Comparison of ENCODE assay signal across 8 cellular contexts in the genomic region with DNA sequence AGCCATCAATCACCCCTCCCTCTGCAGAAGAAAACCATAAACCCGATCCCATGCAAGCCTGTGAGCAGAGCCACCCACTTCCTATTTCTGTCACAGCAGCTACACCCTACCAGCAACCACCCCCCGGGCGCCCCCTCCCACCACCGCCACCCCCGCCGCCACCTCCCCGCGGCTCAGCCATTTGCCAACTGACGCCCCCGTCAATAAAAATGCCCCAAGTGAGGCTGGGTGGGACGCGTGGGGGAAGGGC. TPM values are rescaled to one million over a fixed set of nuclear protein-coding genes. Genes with fewer than 3 reads are reported as not detected.
DNase-seq lines count a peak whose midpoint lies in the region; ATAC-seq and TF ChIP-seq lines count a peak whose summit lies in the region.

No MANE protein-coding gene starts in this region.

- H3K9me3 Mint-ChIP-seq in CD8-positive, alpha-beta memory T cell: no peaks in the 10 kb centered on the region
- H3K9me3 Mint-ChIP-seq in activated T-cell treated with anti-CD3 and anti-CD28 coated beads, Interleukin-2, amount 50 U/mL, for 4 hours: no peaks in the 10 kb centered on the region

- H4K20me1 ChIP-seq in Karpas-422 (ENCODE audit: insufficient read depth, low read depth, low read length): peaks cover 8% of the 10 kb centered on the region

- no peaks in the 10 kb centered on the region for H3K27me3 ChIP-seq in CD8-positive, alpha-beta memory T cell (ENCODE audit: insufficient read depth, low read length, poor library complexity, severe bottlenecking)
- peaks cover 4% of the 10 kb centered on the region; the same call in 1 of the 2 replicates for H3K27me3 ChIP-seq in Karpas-422 (ENCODE audit: low read length)

- no peak for ATAC-seq in activated T-cell treated with anti-CD3 and anti-CD28 coated beads, Interleukin-2, amount 50 U/mL, for 4 hours

- H3K36me3 Mint-ChIP-seq in CD8-positive, alpha-beta memory T cell: peaks cover 0 to 16% (median 0%) of the 10 kb centered on the region in 3 donors
- no peaks in the 10 kb centered on the region for H3K36me3 Mint-ChIP-seq in activated T-cell treated with anti-CD3 and anti-CD28 coated beads, Interleukin-2, amount 50 U/mL, for 4 hours (ENCODE audit: insufficient read depth)

- DNase-seq in CD8-positive, alpha-beta memory T cell: peak; percentile 39 to 76 (median 63)
- no peak for DNase-seq in Karpas-422
- peak; percentile 39 for DNase-seq in activated T-cell treated with anti-CD3 and anti-CD28 coated beads, Interleukin-2, amount 50 U/mL, for 4 hours
- DNase-seq in fibroblast of villous mesenchyme (ENCODE audit: low read depth): no peak
- peak; percentile 21 for DNase-seq in putamen (ENCODE audit: low spot score)
- DNase-seq in RKO (ENCODE audit: low spot score): no peak
- no peak for DNase-seq in NCI-H82 treated with DMSO at 0.1 percent for 48 hours (lab: John Stamatoyannopoulos, UW; ENCODE audit: unreplicated experiment)
- DNase-seq in AG08396 (ENCODE audit: low spot score): no peak

- H3K27ac ChIP-seq in CD8-positive, alpha-beta memory T cell (ENCODE audit: low read depth, low read length): no peak overlapping the region
- H3K27ac ChIP-seq in Karpas-422 (ENCODE audit: low read length): no peak overlapping the region

- H3K27ac Mint-ChIP-seq in CD8-positive, alpha-beta memory T cell: peak overlapping the region in 7 of 8 donors; percentile 32 to 96 (median 86)

- POLR2A ChIA-PET in CD8-positive, alpha-beta memory T cell (lab: Charles Lee): interaction anchor here (0.6 to 3.9 kb wide), 8 partner anchors 12 to 410 kb away, joined by 3 to 21 read pairs (median 3); no protein-coding TSS in a partner anchor

- H3K4me3 ChIP-seq in CD8-positive, alpha-beta memory T cell (ENCODE audit: low read length): peak overlapping the region; percentile 45
- H3K4me3 ChIP-seq in Karpas-422 (ENCODE audit: low read length) (peak overlapping the region; percentile 93), fibroblast of villous mesenchyme (ENCODE audit: low read depth, low read length) (peak overlapping the region; percentile 86)

- H3K9ac ChIP-seq in Karpas-422 (ENCODE audit: low read length): peak overlapping the region; percentile 76

- TF ChIP-seq CTCF in fibroblast of villous mesenchyme (IDR thresholded peaks at IDR 0.05; ENCODE audit: insufficient read depth, low read depth, low read length): no peak

- CTCF ChIA-PET in CD8-positive, alpha-beta memory T cell (lab: Charles Lee): interaction anchor here (1.3 to 4.2 kb wide), 4 partner anchors 9 to 326 kb away, joined by 3 to 22 read pairs (median 6); no protein-coding TSS in a partner anchor

- H3K79me2 ChIP-seq in Karpas-422 (ENCODE audit: low read length): no peaks in the 10 kb centered on the region

- no peaks in the 10 kb centered on the region for H3K9me2 ChIP-seq in Karpas-422 (replicated peaks; ENCODE audit: insufficient read depth, low read length)

- H3K4me1 Mint-ChIP-seq in CD8-positive, alpha-beta memory T cell: peaks cover 46 to 57% (median 57%) of the 10 kb centered on the region in 3 donors
- H3K4me1 Mint-ChIP-seq in activated T-cell treated with anti-CD3 and anti-CD28 coated beads, Interleukin-2, amount 50 U/mL, for 4 hours (ENCODE audit: low read depth): peaks cover 44% of the 10 kb centered on the region

- peaks cover 0 to 3% of the 10 kb centered on the region in 2 donors for H3K27me3 Mint-ChIP-seq in CD8-positive, alpha-beta memory T cell
- H3K27me3 Mint-ChIP-seq in activated T-cell treated with anti-CD3 and anti-CD28 coated beads, Interleukin-2, amount 50 U/mL, for 4 hours (ENCODE audit: low read depth): peaks cover 15% of the 10 kb centered on the region

- H3K9me3 ChIP-seq in CD8-positive, alpha-beta memory T cell (ENCODE audit: low read length): no peaks in the 10 kb centered on the region
- no peaks in the 10 kb centered on the region for H3K9me3 ChIP-seq in Karpas-422 (ENCODE audit: low read length)

- peaks cover 26% of the 10 kb centered on the region for H3K4me1 ChIP-seq in CD8-positive, alpha-beta memory T cell (ENCODE audit: insufficient read depth, low read length)
- peaks cover 22% of the 10 kb centered on the region for H3K4me1 ChIP-seq in Karpas-422 (ENCODE audit: low read length)

- peak overlapping the region; percentile 91 to 99 (median 96) for H3K4me3 Mint-ChIP-seq in CD8-positive, alpha-beta memory T cell
- H3K4me3 Mint-ChIP-seq in activated T-cell treated with anti-CD3 and anti-CD28 coated beads, Interleukin-2, amount 50 U/mL, for 4 hours: peak overlapping the region; percentile 96

- peak overlapping the region; percentile 92 for H3K4me2 ChIP-seq in Karpas-422 (ENCODE audit: low read depth, low read length, poor library complexity, severe bottlenecking)

- H2AFZ ChIP-seq in Karpas-422 (ENCODE audit: low read length): peak overlapping the region; percentile 98; the same call in 1 of the 2 replicates

- H3K36me3 ChIP-seq in CD8-positive, alpha-beta memory T cell (ENCODE audit: insufficient read depth, low read length): no peaks in the 10 kb centered on the region
- no peaks in the 10 kb centered on the region for H3K36me3 ChIP-seq in Karpas-422 (ENCODE audit: insufficient read depth, low read length)

RNA-seq across cellular contexts. Expression of a gene that starts 1.1 kb away (rescaled TPM):
- 10 to 100 TPM; 30.0 to 30.7 TPM for total RNA-seq in CD8-positive, alpha-beta memory T cell
- 6.9 TPM for polyA plus RNA-seq in CD8-positive, alpha-beta memory T cell
- 4.4 and 9.1 TPM in 2 replicates for total RNA-seq in Karpas-422 (2014; rRNA removed; shearing (Covaris generic); ENCODE audit: low replicate concordance)
- 10 to 100 TPM in 1 of 3 donors, 1 to 10 TPM in 2; 6.7 to 11.6 (median 9.4) TPM for total RNA-seq in activated T-cell treated with anti-CD3 and anti-CD28 coated beads, Interleukin-2, amount 50 U/mL, for 4 hours
- 47.9 and 54.8 TPM in 2 replicates for total RNA-seq in fibroblast of villous mesenchyme

Comparison
In these comparisons a context has a peak if more than half of its experiments do, and no peak if none do; other contexts are left out.
1. DNase-seq: peak in CD8-positive, alpha-beta memory T cell (5 of 5), activated T-cell treated with anti-CD3 and anti-CD28 coated beads, Interleukin-2, amount 50 U/mL, for 4 hours (single experiment) and putamen (single experiment); none in Karpas-422 (single experiment), fibroblast of villous mesenchyme (single experiment), RKO (single experiment), NCI-H82 treated with DMSO at 0.1 percent for 48 hours (single experiment) and AG08396 (single experiment).
2. Peak in every context shown above with its lines, with median percentiles within 50 percentile points of each other: H3K4me3 ChIP-seq.